Comparison of ENCODE assay signal across 9 cellular contexts in genomic region chr22:30398685-30399680, GRCh38.
DNase-seq lines count a peak whose midpoint lies in the region; TF ChIP-seq lines count a peak whose summit lies in the region.
"Had no signal": no experiment of that assay in that cellular context is flagged by ENCODE, and none has a peak within 500 bp of the region (broad histone marks: within the 10 kb centered on the region; RNA-seq: fewer than 3 reads in every experiment).

No MANE protein-coding gene starts in this region.

- DNase-seq in GM20000 (ENCODE audit: low spot score) (peak; percentile 10), UCSD-AML1 (lab: John Stamatoyannopoulos, UW; ENCODE audit: unreplicated experiment) (peak; percentile 46), epithelial cell of esophagus (ENCODE audit: low read depth) (peak; percentile 22), skeletal muscle cell (ENCODE audit: low read depth) (no peak), GM03348 (ENCODE audit: low spot score) (no peak), medulla oblongata (ENCODE audit: extremely low spot score) (no peak), SW480 (ENCODE audit: low spot score) (no peak)
- DNase-seq: activated B cell treated with CpG ODN at 0.5 μM for 24 hours, left ventricle myocardium inferior had no signal

- TF ChIP-seq CTCF in GM20000 (IDR thresholded peaks at IDR 0.05; ENCODE audit: extremely low read depth, missing control alignments) (no peak), epithelial cell of esophagus (IDR thresholded peaks at IDR 0.05; ENCODE audit: insufficient read depth, low read depth, low read length, missing control alignments) (no peak)

- H3K4me3 ChIP-seq in epithelial cell of esophagus (ENCODE audit: low read length) = peak overlapping the region; percentile 74
- H3K4me3 ChIP-seq in skeletal muscle cell (ENCODE audit: low read depth, low read length) = peak overlapping the region; percentile 82

Comparison
In these comparisons a context has a peak if more than half of its experiments do, and no peak if none do; other contexts are left out.
1. DNase-seq: peak in GM20000 (single experiment), UCSD-AML1 (single experiment) and epithelial cell of esophagus (single experiment); none in skeletal muscle cell (single experiment), GM03348 (single experiment), medulla oblongata (single experiment) and SW480 (single experiment).